Comparison of ENCODE assay signal across 1 cellular context in the genomic region with DNA sequence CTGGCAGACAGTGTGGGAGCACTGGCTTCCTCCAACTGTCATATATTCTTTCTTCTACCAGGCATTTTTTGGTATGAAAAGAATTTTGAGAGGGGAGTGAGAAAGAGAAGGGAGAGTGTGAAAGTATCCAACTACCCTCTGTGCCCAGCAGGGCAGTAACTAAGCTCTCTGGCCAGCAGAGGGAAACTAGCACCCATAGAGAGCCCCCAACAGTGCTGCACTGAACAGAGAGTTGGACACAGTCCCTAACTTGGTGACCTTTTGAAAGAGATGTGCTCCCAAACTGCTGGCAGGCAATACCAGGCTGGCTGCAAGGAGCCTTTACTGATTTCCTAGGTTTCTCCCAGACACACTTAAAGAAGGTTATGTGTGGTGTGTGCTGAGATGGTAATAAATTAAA.
TF ChIP-seq lines count a peak whose summit lies in the region.

No MANE protein-coding gene starts in this region.

TF ChIP-seq in HepG2, 621 proteins besides CTCF, POLR2A, EP300 and RAD21 (continued from another document):
- TF ChIP-seq, protein P1, sequence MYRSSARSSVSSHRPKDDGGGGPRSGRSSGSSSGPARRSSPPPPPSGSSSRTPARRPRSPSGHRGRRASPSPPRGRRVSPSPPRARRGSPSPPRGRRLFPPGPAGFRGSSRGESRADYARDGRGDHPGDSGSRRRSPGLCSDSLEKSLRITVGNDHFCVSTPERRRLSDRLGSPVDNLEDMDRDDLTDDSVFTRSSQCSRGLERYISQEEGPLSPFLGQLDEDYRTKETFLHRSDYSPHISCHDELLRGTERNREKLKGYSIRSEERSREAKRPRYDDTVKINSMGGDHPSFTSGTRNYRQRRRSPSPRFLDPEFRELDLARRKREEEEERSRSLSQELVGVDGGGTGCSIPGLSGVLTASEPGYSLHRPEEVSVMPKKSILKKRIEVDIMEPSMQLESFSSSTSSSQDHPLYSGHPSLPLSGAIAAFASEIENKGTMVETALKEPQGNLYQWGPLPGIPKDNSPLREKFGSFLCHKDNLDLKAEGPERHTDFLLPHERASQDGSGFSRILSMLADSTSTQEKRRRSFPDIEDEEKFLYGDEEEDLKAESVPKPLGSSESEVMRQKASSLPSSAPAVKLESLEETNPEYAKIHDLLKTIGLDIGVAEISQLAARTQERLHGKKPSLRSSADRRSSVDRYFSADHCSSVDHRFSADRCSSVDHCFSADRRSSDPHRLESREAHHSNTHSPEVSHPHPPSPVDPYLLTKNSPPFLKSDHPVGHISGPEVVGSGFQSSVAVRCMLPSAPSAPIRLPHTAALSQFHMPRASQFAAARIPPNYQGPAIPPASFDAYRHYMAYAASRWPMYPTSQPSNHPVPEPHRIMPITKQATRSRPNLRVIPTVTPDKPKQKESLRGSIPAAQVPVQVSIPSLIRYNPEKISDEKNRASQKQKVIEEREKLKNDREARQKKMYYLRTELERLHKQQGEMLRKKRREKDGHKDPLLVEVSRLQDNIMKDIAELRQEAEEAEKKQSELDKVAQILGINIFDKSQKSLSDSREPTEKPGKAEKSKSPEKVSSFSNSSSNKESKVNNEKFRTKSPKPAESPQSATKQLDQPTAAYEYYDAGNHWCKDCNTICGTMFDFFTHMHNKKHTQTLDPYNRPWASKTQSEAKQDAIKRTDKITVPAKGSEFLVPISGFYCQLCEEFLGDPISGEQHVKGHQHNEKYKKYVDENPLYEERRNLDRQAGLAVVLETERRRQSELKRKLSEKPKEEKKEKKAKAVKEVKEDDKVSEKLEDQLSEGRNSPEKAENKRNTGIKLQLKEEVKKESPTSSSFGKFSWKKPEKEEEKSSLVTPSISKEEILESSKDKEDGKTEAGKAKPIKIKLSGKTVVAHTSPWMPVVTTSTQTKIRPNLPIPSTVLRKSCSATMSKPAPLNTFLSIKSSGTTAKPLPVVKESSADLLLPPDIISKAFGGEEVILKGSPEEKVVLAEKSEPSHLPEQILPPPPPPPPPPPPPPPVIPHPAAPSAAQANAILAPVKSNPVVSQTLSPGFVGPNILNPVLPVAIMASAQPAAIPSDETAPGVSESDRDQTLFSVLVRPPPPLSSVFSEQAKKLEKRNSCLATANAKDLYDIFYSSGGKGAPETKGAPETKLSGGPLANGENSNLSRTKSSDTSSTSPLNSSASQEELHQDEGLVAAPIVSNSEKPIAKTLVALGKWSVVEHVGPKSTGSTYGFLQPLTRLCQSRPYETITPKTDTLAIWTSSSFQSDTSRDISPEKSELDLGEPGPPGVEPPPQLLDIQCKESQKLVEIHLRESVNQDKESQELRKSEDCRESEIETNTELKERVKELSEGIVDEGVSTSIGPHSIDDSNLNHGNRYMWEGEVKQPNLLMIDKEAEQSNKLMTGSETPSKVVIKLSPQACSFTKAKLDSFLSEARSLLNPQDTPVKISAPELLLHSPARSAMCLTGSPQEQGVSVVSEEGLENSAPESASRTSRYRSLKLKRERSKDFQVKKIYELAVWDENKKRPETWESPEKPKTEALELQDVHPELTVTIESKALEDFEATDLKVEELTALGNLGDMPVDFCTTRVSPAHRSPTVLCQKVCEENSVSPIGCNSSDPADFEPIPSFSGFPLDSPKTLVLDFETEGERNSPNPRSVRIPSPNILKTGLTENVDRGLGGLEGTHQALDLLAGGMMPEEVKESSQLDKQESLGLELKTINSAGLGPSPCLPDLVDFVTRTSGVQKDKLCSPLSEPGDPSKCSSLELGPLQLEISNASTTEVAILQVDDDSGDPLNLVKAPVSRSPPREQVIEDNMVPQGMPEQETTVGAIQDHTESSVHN (CRISPR knock-in tag; IDR thresholded peaks at IDR 0.05): no peak
- no peak for TF ChIP-seq KLF6 (CRISPR knock-in tag; IDR thresholded peaks at IDR 0.05)
- TF ChIP-seq ZUFSP (CRISPR knock-in tag; IDR thresholded peaks at IDR 0.05; ENCODE audit: borderline replicate concordance): no peak
- TF ChIP-seq ZNF7 (CRISPR knock-in tag; IDR thresholded peaks at IDR 0.05): no peak
